ENCODE assay signal across 16 cellular contexts in the genomic region with DNA sequence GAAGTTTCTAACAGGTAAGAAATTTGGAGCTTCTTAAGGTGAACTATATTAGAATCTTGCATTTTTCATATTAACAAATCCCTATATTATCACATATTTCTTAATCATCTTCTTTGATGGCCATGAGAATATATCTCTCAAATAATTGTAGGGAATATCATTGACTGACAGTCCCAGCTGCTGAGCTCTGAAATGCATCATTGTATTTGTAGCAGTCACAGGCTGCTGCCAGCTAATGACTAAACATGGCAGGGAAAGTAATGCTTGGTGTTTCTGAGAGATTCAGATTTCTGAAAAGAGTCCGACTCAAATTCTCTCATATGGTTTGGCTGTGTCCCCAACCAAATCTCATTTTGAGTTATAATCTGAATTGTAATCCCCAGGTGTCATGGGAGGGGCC.
A peak's percentile ranks its signal among the peaks of the same experiment; 100 is the strongest.
DNase-seq lines count a peak whose midpoint lies in the region.
"Had no signal": no experiment of that assay in that cellular context is flagged by ENCODE, and none has a peak within 500 bp of the region (broad histone marks: within the 10 kb centered on the region; RNA-seq: fewer than 3 reads in every experiment).

No MANE protein-coding gene starts in this region.

- H3K9me3 Mint-ChIP-seq in T-helper 2 cell treated with Interferon-gamma antibody and Interleukin-4, amounts not matched to agents 5 μg/mL and 100 μg/mL, for 36 hours = no peaks in the 10 kb centered on the region

- in situ Hi-C loops in KBM-7 (cut with MboI; ENCODE audit: low pct_unique_long_range_greater_than_20kb, low sequenced_read_pairs) = no loop called here

- H3K36me3 Mint-ChIP-seq in T-helper 2 cell treated with Interferon-gamma antibody and Interleukin-4, amounts not matched to agents 5 μg/mL and 100 μg/mL, for 36 hours (ENCODE audit: low read depth) = no peaks in the 10 kb centered on the region
- H3K36me3 Mint-ChIP-seq: CD8-positive, alpha-beta T cell had no signal

- no peak overlapping the region for H3K27ac Mint-ChIP-seq in T-helper 2 cell treated with Interferon-gamma antibody and Interleukin-4, amounts not matched to agents 5 μg/mL and 100 μg/mL, for 36 hours
- H3K27ac Mint-ChIP-seq: B cell had no signal

- no peaks in the 10 kb centered on the region for H3K4me1 Mint-ChIP-seq in T-helper 2 cell treated with Interferon-gamma antibody and Interleukin-4, amounts not matched to agents 5 μg/mL and 100 μg/mL, for 36 hours (ENCODE audit: low read depth)
- H3K4me1 Mint-ChIP-seq: B cell had no signal

- DNase-seq in Ammon's horn (ENCODE audit: low spot score) = peak; percentile 40
- DNase-seq in NCI-H446 treated with DMSO at 0.1 percent for 48 hours (lab: John Stamatoyannopoulos, UW) = peak; percentile 45
- DNase-seq in midbrain (lab: John Stamatoyannopoulos, UW) = peak; percentile 26
- DNase-seq in pons (ENCODE audit: low spot score) = peak; percentile 34
- no peak for DNase-seq in GM19238 (ENCODE audit: insufficient read length, low spot score)
- DNase-seq in NCI-H748 (lab: John Stamatoyannopoulos, UW; ENCODE audit: unreplicated experiment) = no peak
- DNase-seq in T-helper 2 cell treated with Interferon-gamma antibody and Interleukin-4, amounts not matched to agents 5 μg/mL and 100 μg/mL, for 36 hours (ENCODE audit: low spot score) = no peak
- DNase-seq in KBM-7 = no peak
- DNase-seq: 8988T; Calu3; CD8-positive, alpha-beta T cell; DMS79 treated with DMSO at 0.1 percent for 48 hours; GM23248; HCEC 1CT; IMR-90 had no signal

- H3K4me3 Mint-ChIP-seq in T-helper 2 cell treated with Interferon-gamma antibody and Interleukin-4, amounts not matched to agents 5 μg/mL and 100 μg/mL, for 36 hours = no peak overlapping the region
- H3K4me3 Mint-ChIP-seq: B cell; CD8-positive, alpha-beta T cell had no signal

- no peaks in the 10 kb centered on the region for H3K27me3 Mint-ChIP-seq in T-helper 2 cell treated with Interferon-gamma antibody and Interleukin-4, amounts not matched to agents 5 μg/mL and 100 μg/mL, for 36 hours (ENCODE audit: low read depth)
- H3K27me3 Mint-ChIP-seq: B cell had no signal

Comparison
In these comparisons a context has a peak if more than half of its experiments do, and no peak if none do; other contexts are left out.
1. DNase-seq: peak in Ammon's horn (single experiment), NCI-H446 treated with DMSO at 0.1 percent for 48 hours (single experiment), midbrain (single experiment) and pons (single experiment); none in GM19238 (single experiment), NCI-H748 (single experiment), T-helper 2 cell treated with Interferon-gamma antibody and Interleukin-4, amounts not matched to agents 5 μg/mL and 100 μg/mL, for 36 hours (single experiment) and KBM-7 (single experiment).